ENCODE assay signal across 11 cellular contexts in genomic region chr3:32422943-32423342, GRCh38. TPM values are rescaled to one million over a fixed set of nuclear protein-coding genes. Genes with fewer than 3 reads are reported as not detected.
DNase-seq lines count a peak whose midpoint lies in the region; ATAC-seq, FAIRE-seq and TF ChIP-seq lines count a peak whose summit lies in the region.
"Had no signal": no experiment of that assay in that cellular context is flagged by ENCODE, and none has a peak within 500 bp of the region (broad histone marks: within the 10 kb centered on the region; RNA-seq: fewer than 3 reads in every experiment).

No MANE protein-coding gene starts in this region.

- DNase-seq in activated CD4-positive, alpha-beta T cell treated with anti-CD3 and anti-CD28 coated beads, Interleukin-2, amount 10 ng/mL, durations not matched to agents 7 days and 5 days, result no peak
- no peak for DNase-seq in activated CD4-positive, alpha-beta T cell treated with anti-CD3 and anti-CD28 coated beads for 4 hours
- DNase-seq in Peyer's patch (no peak), endothelial cell of umbilical vein (ENCODE audit: low read depth, low spot score) (no peak), Ammon's horn (ENCODE audit: low spot score) (no peak), left lobe of liver (ENCODE audit: low spot score) (no peak)
- DNase-seq in stimulated activated effector memory CD8-positive, alpha-beta T cell treated with anti-CD3 and anti-CD28 coated beads, Interleukin-12 subunit alpha, Interleukin-12 subunit beta, amount 100 ng/mL, for 72 hours (ENCODE audit: low spot score in 2 of 2), result peak in 1 of 2 donors; percentile 45
- DNase-seq: stimulated activated CD4-positive, alpha-beta T cell treated with anti-CD3 and anti-CD28 coated beads, Interleukin-15, amount 100 ng/mL, for 24 hours had no signal

- no peak for ATAC-seq in stimulated activated effector memory CD8-positive, alpha-beta T cell treated with anti-CD3 and anti-CD28 coated beads, Interleukin-12 subunit alpha, Interleukin-12 subunit beta, amount 100 ng/mL, for 72 hours
- ATAC-seq in GM21447 (IDR thresholded peaks at IDR 0.05; ENCODE audit: unreplicated experiment) (no peak), left lobe of liver (no peak)

- H3K27me3 ChIP-seq in Peyer's patch (no peaks in the 10 kb centered on the region), endothelial cell of umbilical vein (ENCODE audit: control insufficient read depth in 2 of 2, insufficient read depth in 2 of 2, low read length in 2 of 2) (no peaks in the 10 kb centered on the region)

- H3K4me2 ChIP-seq in endothelial cell of umbilical vein (ENCODE audit: insufficient read depth, low read length), result peak overlapping the region; percentile 58

- FAIRE-seq in endothelial cell of umbilical vein (lab: Jason Lieb, UNC), result no peak
- FAIRE-seq: H1, TTC549 had no signal

- no peak overlapping the region for H2AFZ ChIP-seq in endothelial cell of umbilical vein (ENCODE audit: low read depth, low read length)

- H3K4me3 ChIP-seq in Peyer's patch (no peak overlapping the region), endothelial cell of umbilical vein (replicated peaks in 1 of 3; ENCODE audit: insufficient read depth in 1 of 3, low read depth in 1 of 3, low read length in 3 of 3) (no peak overlapping the region)

- no peaks in the 10 kb centered on the region for H3K36me3 ChIP-seq in Peyer's patch
- no peaks in the 10 kb centered on the region for H3K36me3 ChIP-seq in endothelial cell of umbilical vein (ENCODE audit: control insufficient read depth in 2 of 2, extremely low read depth in 1 of 2, insufficient read depth in 2 of 2, low read length in 2 of 2)

- peaks cover 68% of the 10 kb centered on the region for H3K79me2 ChIP-seq in endothelial cell of umbilical vein (ENCODE audit: control insufficient read depth, insufficient read depth, low read length)

- TF ChIP-seq POLR2A in Peyer's patch (IDR thresholded peaks at IDR 0.05) (no peak), endothelial cell of umbilical vein (IDR thresholded peaks at IDR 0.05; ENCODE audit: low read depth, low read length) (no peak)

- H3K4me1 Mint-ChIP-seq in activated CD4-positive, alpha-beta T cell treated with anti-CD3 and anti-CD28 coated beads, Interleukin-2, amount 10 ng/mL, durations not matched to agents 7 days and 5 days, result peaks cover 89% of the 10 kb centered on the region
- peaks cover 69% of the 10 kb centered on the region for H3K4me1 Mint-ChIP-seq in stimulated activated effector memory CD8-positive, alpha-beta T cell treated with anti-CD3 and anti-CD28 coated beads, Interleukin-12 subunit alpha, Interleukin-12 subunit beta, amount 100 ng/mL, for 72 hours

- intact Hi-C loops in endothelial cell of umbilical vein (cut with micrococcal nuclease), result loop anchor here (1.0 kb wide), 6 partner anchors 9 to 47 kb away; no protein-coding TSS in a partner anchor

- H3K27me3 Mint-ChIP-seq in activated CD4-positive, alpha-beta T cell treated with anti-CD3 and anti-CD28 coated beads, Interleukin-2, amount 10 ng/mL, durations not matched to agents 7 days and 5 days, result no peaks in the 10 kb centered on the region

- BruUV-seq in endothelial cell of umbilical vein (replicated peaks; lab: Mats Ljungman, UMichigan), result no TSS peak

- peaks cover 43% of the 10 kb centered on the region for H3K36me3 Mint-ChIP-seq in activated CD4-positive, alpha-beta T cell treated with anti-CD3 and anti-CD28 coated beads, Interleukin-2, amount 10 ng/mL, durations not matched to agents 7 days and 5 days (ENCODE audit: low read depth)
- H3K36me3 Mint-ChIP-seq in stimulated activated effector memory CD8-positive, alpha-beta T cell treated with anti-CD3 and anti-CD28 coated beads, Interleukin-12 subunit alpha, Interleukin-12 subunit beta, amount 100 ng/mL, for 72 hours, result no peaks in the 10 kb centered on the region

- TF ChIP-seq CTCF in Peyer's patch (IDR thresholded peaks at IDR 0.05) (no peak), endothelial cell of umbilical vein (IDR thresholded peaks at IDR 0.05; ENCODE audit: extremely low read depth in 1 of 2, insufficient read depth in 1 of 2, low read depth in 1 of 2, low read length in 2 of 2) (no peak)

- H3K9me3 ChIP-seq in Peyer's patch (no peaks in the 10 kb centered on the region), endothelial cell of umbilical vein (replicated peaks; ENCODE audit: control insufficient read depth, insufficient read depth, low read length) (no peaks in the 10 kb centered on the region)

- no peaks in the 10 kb centered on the region for H4K20me1 ChIP-seq in endothelial cell of umbilical vein (replicated peaks; ENCODE audit: control insufficient read depth, extremely low read depth, insufficient read depth, low read length)

- dilution Hi-C loops in endothelial cell of umbilical vein (cut with MboI; ENCODE audit: extremely low pct_ligation_motif_present, low sequenced_read_pairs), result no loop called here

- H3K4me3 Mint-ChIP-seq in activated CD4-positive, alpha-beta T cell treated with anti-CD3 and anti-CD28 coated beads, Interleukin-2, amount 10 ng/mL, durations not matched to agents 7 days and 5 days, result no peak overlapping the region
- peak overlapping the region; percentile 24 for H3K4me3 Mint-ChIP-seq in stimulated activated effector memory CD8-positive, alpha-beta T cell treated with anti-CD3 and anti-CD28 coated beads, Interleukin-12 subunit alpha, Interleukin-12 subunit beta, amount 100 ng/mL, for 72 hours

- no peaks in the 10 kb centered on the region for H3K9me1 ChIP-seq in endothelial cell of umbilical vein (replicated peaks; ENCODE audit: control insufficient read depth, extremely low read depth, insufficient read depth, low read length)

- POLR2A ChIA-PET in activated CD4-positive, alpha-beta T cell treated with anti-CD3 and anti-CD28 coated beads, Interleukin-2, amount 10 ng/mL, durations not matched to agents 7 days and 5 days (lab: Charles Lee), result interaction anchor here (0.6 kb wide), 1 partner anchor 9 kb away, joined by 3 read pairs; no protein-coding TSS in a partner anchor
- POLR2A ChIA-PET in endothelial cell of umbilical vein (lab: Charles Lee), result no interaction called here

- CTCF ChIA-PET in activated CD4-positive, alpha-beta T cell treated with anti-CD3 and anti-CD28 coated beads, Interleukin-2, amount 10 ng/mL, durations not matched to agents 7 days and 5 days (lab: Charles Lee), result interaction anchor here (1.0 to 8.4 kb wide), 6 partner anchors 9 to 45 kb away, joined by 3 to 69 read pairs (median 7); no protein-coding TSS in a partner anchor
- CTCF ChIA-PET in endothelial cell of umbilical vein (lab: Charles Lee), result interaction anchor here (1.1 to 4.8 kb wide), 8 partner anchors 9 to 47 kb away, joined by 3 to 56 read pairs (median 4); no protein-coding TSS in a partner anchor

- peaks cover 5% of the 10 kb centered on the region for H3K9me3 Mint-ChIP-seq in activated CD4-positive, alpha-beta T cell treated with anti-CD3 and anti-CD28 coated beads, Interleukin-2, amount 10 ng/mL, durations not matched to agents 7 days and 5 days
- H3K9me3 Mint-ChIP-seq in stimulated activated effector memory CD8-positive, alpha-beta T cell treated with anti-CD3 and anti-CD28 coated beads, Interleukin-12 subunit alpha, Interleukin-12 subunit beta, amount 100 ng/mL, for 72 hours, result no peaks in the 10 kb centered on the region

- peak overlapping the region in 3 of 4 donors; percentile 69 to 84 (median 73) for H3K27ac ChIP-seq in Peyer's patch
- peak overlapping the region; percentile 92 for H3K27ac ChIP-seq in endothelial cell of umbilical vein (ENCODE audit: insufficient read depth, low read depth, low read length)

- H3K4me1 ChIP-seq in Peyer's patch (peaks cover 2 to 55% (median 27%) of the 10 kb centered on the region in 4 donors), endothelial cell of umbilical vein (ENCODE audit: control insufficient read depth, extremely low read depth, insufficient read depth, low read length) (peaks cover 54% of the 10 kb centered on the region)

- peak overlapping the region; percentile 21 for H3K9ac ChIP-seq in endothelial cell of umbilical vein (replicated peaks; ENCODE audit: extremely low read depth, insufficient read depth, low read length)

- peak overlapping the region; percentile 92 for H3K27ac Mint-ChIP-seq in activated CD4-positive, alpha-beta T cell treated with anti-CD3 and anti-CD28 coated beads, Interleukin-2, amount 10 ng/mL, durations not matched to agents 7 days and 5 days
- H3K27ac Mint-ChIP-seq in stimulated activated effector memory CD8-positive, alpha-beta T cell treated with anti-CD3 and anti-CD28 coated beads, Interleukin-12 subunit alpha, Interleukin-12 subunit beta, amount 100 ng/mL, for 72 hours, result no peak overlapping the region

TF ChIP-seq in endothelial cell of umbilical vein, 7 proteins besides CTCF, POLR2A, EP300 and RAD21:
- TF ChIP-seq MAX (IDR thresholded peaks at IDR 0.05; ENCODE audit: insufficient read depth, insufficient read length) (no peak), FOS (IDR thresholded peaks at IDR 0.05; ENCODE audit: borderline replicate concordance, insufficient read depth, low read length) (no peak), JUN (IDR thresholded peaks at IDR 0.05; ENCODE audit: borderline replicate concordance, insufficient read depth, insufficient read length, low read depth) (no peak), POLR2AphosphoS5 (IDR thresholded peaks at IDR 0.05; ENCODE audit: insufficient read depth, low read depth, low read length) (no peak), GATA2 (IDR thresholded peaks at IDR 0.05; ENCODE audit: insufficient read depth, insufficient read length, low read depth, low read length) (no peak), EZH2 (IDR thresholded peaks at IDR 0.05; ENCODE audit: borderline replicate concordance, low read depth, low read length, severe bottlenecking) (no peak), MYC (IDR thresholded peaks at IDR 0.05; ENCODE audit: low read depth, low read length) (no peak)

RNA-seq across cellular contexts. Expression of gene CMTM7, which starts 31.3 kb away (rescaled TPM):
- 10 to 100 TPM; 45.9 to 62.6 TPM for total RNA-seq in activated CD4-positive, alpha-beta T cell treated with anti-CD3 and anti-CD28 coated beads, Interleukin-2, amount 10 ng/mL, durations not matched to agents 7 days and 5 days
- total RNA-seq in Peyer's patch (10 to 100 TPM in 2 of 4 donors, 1 to 10 TPM in 2; 5.7 to 41.3 (median 10.5) TPM), endothelial cell of umbilical vein (44.7 and 47.1 TPM in 2 replicates), left lobe of liver (3.6 TPM)
- 88.5 and 102 TPM in 2 replicates for polyA plus RNA-seq in endothelial cell of umbilical vein
- 57.7 and 60.0 TPM in 2 replicates for polyA plus RNA-seq in endothelial cell of umbilical vein (2011; cell fraction: cytosol; rRNA removed)
- polyA plus RNA-seq in endothelial cell of umbilical vein (2011; cell fraction: nucleus; rRNA removed), result 47.1 and 64.0 TPM in 2 replicates
- 39.5 and 43.8 TPM in 2 replicates for polyA plus RNA-seq in endothelial cell of umbilical vein (2012)
- polyA minus RNA-seq in endothelial cell of umbilical vein, result 38.6 and 44.4 TPM in 2 replicates
- polyA minus RNA-seq in endothelial cell of umbilical vein (2011; cell fraction: cytosol; rRNA and poly(A)+ RNA removed), result not detected
- polyA minus RNA-seq in endothelial cell of umbilical vein (2011; cell fraction: nucleus; rRNA and poly(A)+ RNA removed), result 25.1 and 31.4 TPM in 2 replicates
